1 cellular context compared by ENCODE assay signal in the genomic region with DNA sequence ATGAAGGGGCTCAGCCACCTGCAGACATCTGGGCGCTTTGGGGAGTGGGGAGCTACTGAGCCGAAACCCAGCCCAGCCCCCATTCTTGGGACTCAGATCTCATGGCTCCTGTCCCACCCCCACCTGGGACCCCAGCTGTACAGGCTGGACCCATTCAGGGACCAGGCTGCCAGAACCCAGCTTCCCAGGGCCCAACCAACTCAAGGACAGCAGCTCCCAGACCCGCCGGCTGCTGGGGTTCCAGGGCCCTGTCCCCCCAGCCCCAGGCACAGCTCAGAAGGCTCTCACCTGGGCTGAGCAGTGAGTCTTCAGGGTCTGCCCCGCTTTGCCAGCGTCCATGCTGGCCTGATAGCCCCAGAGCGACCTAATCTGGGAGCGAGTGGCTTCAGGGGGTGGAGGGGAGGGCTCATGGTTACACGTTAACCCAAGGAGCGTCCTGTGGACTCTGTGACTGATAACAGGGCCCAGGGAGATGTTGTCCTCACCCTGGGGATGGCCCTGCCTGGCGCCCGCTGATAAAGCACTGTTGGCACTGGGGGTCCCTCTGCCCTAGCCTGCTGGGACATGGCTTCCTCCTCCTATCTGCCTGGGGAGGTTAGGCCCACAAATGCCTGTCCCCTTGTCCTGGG.
TF ChIP-seq lines count a peak whose summit lies in the region.

A gene with protein sequence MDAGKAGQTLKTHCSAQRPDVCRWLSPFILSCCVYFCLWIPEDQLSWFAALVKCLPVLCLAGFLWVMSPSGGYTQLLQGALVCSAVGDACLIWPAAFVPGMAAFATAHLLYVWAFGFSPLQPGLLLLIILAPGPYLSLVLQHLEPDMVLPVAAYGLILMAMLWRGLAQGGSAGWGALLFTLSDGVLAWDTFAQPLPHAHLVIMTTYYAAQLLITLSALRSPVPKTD (minus strand): TSS at position 361 of the 629 bp plus-strand sequence. CDS start 22 bp downstream, at position 339.

TF ChIP-seq in A549, 52 proteins besides CTCF, POLR2A, EP300 and RAD21 (continued from another document):
- TF ChIP-seq, protein P1, sequence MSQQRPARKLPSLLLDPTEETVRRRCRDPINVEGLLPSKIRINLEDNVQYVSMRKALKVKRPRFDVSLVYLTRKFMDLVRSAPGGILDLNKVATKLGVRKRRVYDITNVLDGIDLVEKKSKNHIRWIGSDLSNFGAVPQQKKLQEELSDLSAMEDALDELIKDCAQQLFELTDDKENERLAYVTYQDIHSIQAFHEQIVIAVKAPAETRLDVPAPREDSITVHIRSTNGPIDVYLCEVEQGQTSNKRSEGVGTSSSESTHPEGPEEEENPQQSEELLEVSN (IDR thresholded peaks at IDR 0.05; ENCODE audit: borderline replicate concordance, low read depth): no peak
- TF ChIP-seq, protein P2, sequence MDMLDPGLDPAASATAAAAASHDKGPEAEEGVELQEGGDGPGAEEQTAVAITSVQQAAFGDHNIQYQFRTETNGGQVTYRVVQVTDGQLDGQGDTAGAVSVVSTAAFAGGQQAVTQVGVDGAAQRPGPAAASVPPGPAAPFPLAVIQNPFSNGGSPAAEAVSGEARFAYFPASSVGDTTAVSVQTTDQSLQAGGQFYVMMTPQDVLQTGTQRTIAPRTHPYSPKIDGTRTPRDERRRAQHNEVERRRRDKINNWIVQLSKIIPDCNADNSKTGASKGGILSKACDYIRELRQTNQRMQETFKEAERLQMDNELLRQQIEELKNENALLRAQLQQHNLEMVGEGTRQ (IDR thresholded peaks at IDR 0.05): no peak
- no peak for TF ChIP-seq HEYL (CRISPR knock-in tag; IDR thresholded peaks at IDR 0.05)
